8 cellular contexts compared by ENCODE assay signal in genomic region chr9:17134843-17135577, GRCh38. TPM values are rescaled to one million over a fixed set of nuclear protein-coding genes. Genes with fewer than 3 reads are reported as not detected.
DNase-seq lines count a peak whose midpoint lies in the region; ATAC-seq and TF ChIP-seq lines count a peak whose summit lies in the region.

CNTLN (plus strand) TSS chr9:17135040; CDS start chr9:17135066, 26 bp downstream.

- TF ChIP-seq CTCF in AG04450 (IDR thresholded peaks at IDR 0.05; ENCODE audit: low read depth, low read length) (no peak), epithelial cell of esophagus (IDR thresholded peaks at IDR 0.05; ENCODE audit: insufficient read depth, low read depth, low read length, missing control alignments) (no peak), mesothelial cell of epicardium (IDR thresholded peaks at IDR 0.05; ENCODE audit: unreplicated experiment) (no peak)

- peaks cover 2% of the 10 kb centered on the region for H3K36me3 Mint-ChIP-seq in activated CD4-positive, alpha-beta memory T cell treated with anti-CD3 and anti-CD28 coated beads for 36 hours
- no peaks in the 10 kb centered on the region for H3K36me3 Mint-ChIP-seq in mesothelial cell of epicardium

- CTCF ChIA-PET in AG04450 (lab: Charles Lee), result no interaction called here
- CTCF ChIA-PET in activated CD4-positive, alpha-beta memory T cell treated with anti-CD3 and anti-CD28 coated beads for 36 hours (lab: Charles Lee), result no interaction called here

- H3K9me3 ChIP-seq in AG04450 (ENCODE audit: control insufficient read depth, insufficient read depth, low read length), result no peaks in the 10 kb centered on the region

- H3K4me1 Mint-ChIP-seq in activated CD4-positive, alpha-beta memory T cell treated with anti-CD3 and anti-CD28 coated beads for 36 hours (ENCODE audit: low read depth), result peaks cover 8% of the 10 kb centered on the region
- peaks cover 19% of the 10 kb centered on the region for H3K4me1 Mint-ChIP-seq in mesothelial cell of epicardium

- H3K4me3 ChIP-seq in AG04450 (ENCODE audit: low read depth, low read length) (peak within 1 kb of the TSS; percentile 85), epithelial cell of esophagus (ENCODE audit: low read length) (peak within 1 kb of the TSS; percentile 85)

- H3K9me3 Mint-ChIP-seq in activated CD4-positive, alpha-beta memory T cell treated with anti-CD3 and anti-CD28 coated beads for 36 hours, result no peaks in the 10 kb centered on the region
- no peaks in the 10 kb centered on the region for H3K9me3 Mint-ChIP-seq in mesothelial cell of epicardium

- POLR2A ChIA-PET in AG04450 (lab: Yijun Ruan, JAX), result no interaction called here
- POLR2A ChIA-PET in activated CD4-positive, alpha-beta memory T cell treated with anti-CD3 and anti-CD28 coated beads for 36 hours (lab: Charles Lee), result no interaction called here

- intact Hi-C loops in activated CD4-positive, alpha-beta memory T cell treated with anti-CD3 and anti-CD28 coated beads for 36 hours (cut with micrococcal nuclease), result no loop called here

- no peak within 1 kb of the TSS for H3K27ac Mint-ChIP-seq in activated CD4-positive, alpha-beta memory T cell treated with anti-CD3 and anti-CD28 coated beads for 36 hours
- H3K27ac Mint-ChIP-seq in mesothelial cell of epicardium, result peak within 1 kb of the TSS; percentile 87

- peak; percentile 83 for DNase-seq in AG04450 (ENCODE audit: low read depth, low spot score)
- peak; percentile 80 for DNase-seq in NCI-H345 treated with DMSO at 0.1 percent for 48 hours (lab: John Stamatoyannopoulos, UW; ENCODE audit: unreplicated experiment)
- peak; percentile 41 for DNase-seq in activated CD4-positive, alpha-beta memory T cell treated with anti-CD3 and anti-CD28 coated beads for 36 hours
- DNase-seq in epithelial cell of esophagus (ENCODE audit: low read depth), result peak; percentile 79
- peak; percentile 87 to 97 for DNase-seq in mesothelial cell of epicardium (ENCODE audit: low spot score in 2 of 2, unreplicated experiment in 2 of 2)
- peak; percentile 19 to 65 for DNase-seq in stimulated activated CD8-positive, alpha-beta memory T cell treated with anti-CD3 and anti-CD28 coated beads, Interleukin-15, amount 100 ng/mL, for 48 hours (ENCODE audit: low read depth in 2 of 2)

- peaks cover 20% of the 10 kb centered on the region for H3K27me3 Mint-ChIP-seq in activated CD4-positive, alpha-beta memory T cell treated with anti-CD3 and anti-CD28 coated beads for 36 hours
- no peaks in the 10 kb centered on the region for H3K27me3 Mint-ChIP-seq in mesothelial cell of epicardium (ENCODE audit: low read depth)

- peak within 1 kb of the TSS; percentile 57 for H3K4me3 Mint-ChIP-seq in activated CD4-positive, alpha-beta memory T cell treated with anti-CD3 and anti-CD28 coated beads for 36 hours
- peak within 1 kb of the TSS; percentile 91 for H3K4me3 Mint-ChIP-seq in mesothelial cell of epicardium

- H3K27me3 ChIP-seq in AG04450 (ENCODE audit: control insufficient read depth, insufficient read depth, low read length), result no peaks in the 10 kb centered on the region

- peak; percentile 78 for ATAC-seq in GM18867 (IDR thresholded peaks at IDR 0.05; ENCODE audit: unreplicated experiment)
- ATAC-seq in HG03342 (IDR thresholded peaks at IDR 0.05; ENCODE audit: unreplicated experiment), result peak; percentile 59

- peak within 1 kb of the TSS; percentile 69 for H3K27ac ChIP-seq in AG04450 (ENCODE audit: low read depth, low read length)

RNA-seq across cellular contexts. Expression of gene CNTLN, which starts in this region (rescaled TPM):
- 7.1 and 11.7 TPM in 2 replicates for polyA plus RNA-seq in AG04450 (2011; rRNA removed)
- polyA minus RNA-seq in AG04450 (2011; rRNA and poly(A)+ RNA removed), result 5.5 and 11.3 TPM in 2 replicates
- under 1 TPM; 0.27 to 0.36 TPM for total RNA-seq in activated CD4-positive, alpha-beta memory T cell treated with anti-CD3 and anti-CD28 coated beads for 36 hours
- total RNA-seq in mesothelial cell of epicardium, result 12.6 to 14.0 TPM (median 13.2 TPM) in 3 replicates

Comparison
In these comparisons a context has a peak if more than half of its experiments do, and no peak if none do; other contexts are left out.
1. Peak in every context shown above with its lines: DNase-seq, ATAC-seq, H3K4me3 ChIP-seq and H3K27ac ChIP-seq.
2. RNA of gene CNTLN (total RNA-seq): 12.6 to 14.0 TPM in mesothelial cell of epicardium; 0.27 to 0.36 TPM in activated CD4-positive, alpha-beta memory T cell treated with anti-CD3 and anti-CD28 coated beads for 36 hours; every median in the first group is over 10 times any median in the second.
3. Peak in DNase-seq in activated CD4-positive, alpha-beta memory T cell treated with anti-CD3 and anti-CD28 coated beads for 36 hours; RNA of the gene not detected or under 1 TPM.
4. DNase-seq: peak in every context shown above with its lines; median percentile 92 in mesothelial cell of epicardium; 83 in AG04450; 80 in NCI-H345 treated with DMSO at 0.1 percent for 48 hours; 79 in epithelial cell of esophagus; 42 in stimulated activated CD8-positive, alpha-beta memory T cell treated with anti-CD3 and anti-CD28 coated beads, Interleukin-15, amount 100 ng/mL, for 48 hours; 41 in activated CD4-positive, alpha-beta memory T cell treated with anti-CD3 and anti-CD28 coated beads for 36 hours.